In genomic region chr5:16411741-16412455, GRCh38 we compare ENCODE assay signal across 18 cellular contexts. TPM values are rescaled to one million over a fixed set of nuclear protein-coding genes. Genes with fewer than 3 reads are reported as not detected.
DNase-seq lines count a peak whose midpoint lies in the region; FAIRE-seq and TF ChIP-seq lines count a peak whose summit lies in the region.
"Had no signal": no experiment of that assay in that cellular context is flagged by ENCODE, and none has a peak within 500 bp of the region (broad histone marks: within the 10 kb centered on the region; RNA-seq: fewer than 3 reads in every experiment).

No MANE protein-coding gene starts in this region.

- intact Hi-C loops in mammary epithelial cell (cut with micrococcal nuclease) (no loop called here), MCF 10A (cut with micrococcal nuclease) (no loop called here)

- POLR2A ChIA-PET in MCF 10A (lab: Yijun Ruan, JAX), result interaction anchor here (0.7 kb wide), 1 partner anchor 234 kb away, joined by 4 read pairs; no protein-coding TSS in a partner anchor

- no TSS peak for BruUV-seq in mammary epithelial cell (replicated peaks; lab: Mats Ljungman, UMichigan)
- no TSS peak for BruUV-seq in MCF 10A (replicated peaks; lab: Mats Ljungman, UMichigan)

- H3K4me1 Mint-ChIP-seq in MCF 10A (ENCODE audit: insufficient read depth, unreplicated experiment), result no peaks in the 10 kb centered on the region
- H3K4me1 Mint-ChIP-seq: activated naive CD4-positive, alpha-beta T cell treated with anti-CD3 and anti-CD28 coated beads, Interleukin-2, amount 50 U/mL, for 24 hours had no signal

- H4K20me1 ChIP-seq in mammary epithelial cell (ENCODE audit: insufficient read depth, low read length), result no peaks in the 10 kb centered on the region

- dilution Hi-C loops in mammary epithelial cell (cut with HindIII; ENCODE audit: low sequenced_read_pairs), result no loop called here

- H3K4me3 Mint-ChIP-seq in MCF 10A (ENCODE audit: unreplicated experiment), result no peak overlapping the region
- H3K4me3 Mint-ChIP-seq: activated naive CD4-positive, alpha-beta T cell treated with anti-CD3 and anti-CD28 coated beads, Interleukin-2, amount 50 U/mL, for 24 hours; activated T-cell treated with anti-CD3 and anti-CD28 coated beads, Interleukin-2, amount 50 U/mL, for 24 hours had no signal

- CTCF ChIA-PET in mammary epithelial cell (lab: Charles Lee; ENCODE audit: low non-redundant PET) (no interaction called here), MCF 10A (lab: Yijun Ruan, JAX) (interaction anchor here (0.7 kb wide), 1 partner anchor 28 kb away, joined by 4 read pairs; no protein-coding TSS in a partner anchor)

- no peak overlapping the region for H3K4me3 ChIP-seq in mammary epithelial cell (replicated peaks in 1 of 3; ENCODE audit: insufficient read depth in 1 of 3, low read depth in 2 of 3, low read length in 3 of 3)
- H3K4me3 ChIP-seq: dorsolateral prefrontal cortex, heart right ventricle, right atrium auricular region had no signal

- peak overlapping the region; percentile 12 for H3K4me2 ChIP-seq in mammary epithelial cell (ENCODE audit: insufficient read depth, low read depth, low read length)

- no peak for FAIRE-seq in urothelium cell line (lab: Jason Lieb, UNC)
- FAIRE-seq: G401.6, kidney had no signal

- H3K9me3 ChIP-seq in mammary epithelial cell (replicated peaks; ENCODE audit: insufficient read depth, low read length), result no peaks in the 10 kb centered on the region
- H3K9me3 ChIP-seq: heart right ventricle, right atrium auricular region had no signal

- no peaks in the 10 kb centered on the region for H3K36me3 Mint-ChIP-seq in MCF 10A (ENCODE audit: insufficient read depth, unreplicated experiment)
- H3K36me3 Mint-ChIP-seq: activated naive CD4-positive, alpha-beta T cell treated with anti-CD3 and anti-CD28 coated beads, Interleukin-2, amount 50 U/mL, for 24 hours had no signal

- no peak overlapping the region for H3K9ac ChIP-seq in mammary epithelial cell (ENCODE audit: insufficient read depth, low read length)

- H3K27me3 Mint-ChIP-seq in MCF 10A (ENCODE audit: insufficient read depth, unreplicated experiment), result no peaks in the 10 kb centered on the region

- H3K27me3 ChIP-seq in mammary epithelial cell (ENCODE audit: insufficient read depth, low read length), result no peaks in the 10 kb centered on the region
- H3K27me3 ChIP-seq: dorsolateral prefrontal cortex, heart right ventricle, right atrium auricular region had no signal

- WGBS in mammary epithelial cell (ENCODE audit: low coverage, missing lambda C conversion rate), result 88% methylated on average over 3 of the region's 3 CpGs

- H2AFZ ChIP-seq in mammary epithelial cell (ENCODE audit: low read depth, low read length), result peak overlapping the region; percentile 53

- peaks cover 34% of the 10 kb centered on the region for H3K4me1 ChIP-seq in mammary epithelial cell (ENCODE audit: insufficient read depth, low read length)
- H3K4me1 ChIP-seq: heart right ventricle, right atrium auricular region had no signal

- H3K9me3 Mint-ChIP-seq in MCF 10A (ENCODE audit: unreplicated experiment), result no peaks in the 10 kb centered on the region
- H3K9me3 Mint-ChIP-seq: activated naive CD4-positive, alpha-beta T cell treated with anti-CD3 and anti-CD28 coated beads, Interleukin-2, amount 50 U/mL, for 24 hours; activated T-cell treated with anti-CD3 and anti-CD28 coated beads, Interleukin-2, amount 50 U/mL, for 24 hours had no signal

- no peaks in the 10 kb centered on the region for H3K36me3 ChIP-seq in mammary epithelial cell (ENCODE audit: insufficient read depth, low read length)
- H3K36me3 ChIP-seq: heart right ventricle, right atrium auricular region had no signal

- TF ChIP-seq CTCF in mammary epithelial cell (conservative IDR thresholded peaks at IDR 0.05 in 1 of 2, IDR thresholded peaks at IDR 0.05 in 1 of 2; ENCODE audit: extremely low read depth in 1 of 2, insufficient read depth in 1 of 2, low read depth in 1 of 2, low read length in 2 of 2), result no peak
- no peak for TF ChIP-seq CTCF in MCF 10A (IDR thresholded peaks at IDR 0.05; ENCODE audit: unreplicated experiment)

- H3K27ac ChIP-seq in mammary epithelial cell (ENCODE audit: insufficient read depth, low read depth, low read length), result peak overlapping the region; percentile 9
- H3K27ac ChIP-seq: dorsolateral prefrontal cortex, heart right ventricle, right atrium auricular region, RWPE1 had no signal

- no peak overlapping the region for H3K27ac Mint-ChIP-seq in MCF 10A (ENCODE audit: low read depth, unreplicated experiment)
- H3K27ac Mint-ChIP-seq: activated naive CD4-positive, alpha-beta T cell treated with anti-CD3 and anti-CD28 coated beads, Interleukin-2, amount 50 U/mL, for 24 hours; activated T-cell treated with anti-CD3 and anti-CD28 coated beads, Interleukin-2, amount 50 U/mL, for 24 hours had no signal

- in situ Hi-C loops in mammary epithelial cell (cut with MboI; ENCODE audit: low sequenced_read_pairs in 2 of 2), result no loop called here

- no peaks in the 10 kb centered on the region for H3K79me2 ChIP-seq in mammary epithelial cell (ENCODE audit: insufficient read depth, low read length)

- DNase-seq in mammary epithelial cell (peak; percentile 61), MCF 10A (ENCODE audit: unreplicated experiment) (no peak), NCI-H226 (peak; percentile 43), iris pigment epithelial cell (ENCODE audit: low read depth) (peak; percentile 4), urothelium cell line (ENCODE audit: low spot score) (peak; percentile 23), cerebellum (ENCODE audit: low spot score) (no peak), activated gamma-delta T cell (lab: John Stamatoyannopoulos, UW) (no peak)
- DNase-seq in activated CD4-positive, alpha-beta T cell treated with anti-CD3 and anti-CD28 coated beads, Interleukin-2, amount 50 U/mL, for 4 hours, result no peak
- DNase-seq: activated CD4-positive, alpha-beta T cell treated with anti-CD3 and anti-CD28 coated beads, Interleukin-2, amount 50 U/mL, for 48 hours; activated T-cell treated with anti-CD3 and anti-CD28 coated beads, Interleukin-2, amount 50 U/mL, for 24 hours; dorsolateral prefrontal cortex; heart right ventricle; kidney; NCI-H1105 had no signal

RNA-seq across cellular contexts. Expression of gene ZNF622, which starts 53.7 kb away (rescaled TPM):
- total RNA-seq in mammary epithelial cell (10 to 100 TPM; 32.2 to 32.3 TPM), MCF 10A (2022) (34.0 and 34.1 TPM in 2 replicates), cerebellum (15.8 TPM)
- 21.1 TPM for polyA plus RNA-seq in mammary epithelial cell
- polyA minus RNA-seq in mammary epithelial cell, result 39.6 TPM

Comparison
In these comparisons a context has a peak if more than half of its experiments do, and no peak if none do; other contexts are left out.
1. DNase-seq: peak in mammary epithelial cell (single experiment), NCI-H226 (single experiment), iris pigment epithelial cell (single experiment) and urothelium cell line (single experiment); none in MCF 10A (single experiment), cerebellum (single experiment), activated gamma-delta T cell (single experiment) and activated CD4-positive, alpha-beta T cell treated with anti-CD3 and anti-CD28 coated beads, Interleukin-2, amount 50 U/mL, for 4 hours (0 of 2).